Comparison of ENCODE assay signal across 1 cellular context in the genomic region with DNA sequence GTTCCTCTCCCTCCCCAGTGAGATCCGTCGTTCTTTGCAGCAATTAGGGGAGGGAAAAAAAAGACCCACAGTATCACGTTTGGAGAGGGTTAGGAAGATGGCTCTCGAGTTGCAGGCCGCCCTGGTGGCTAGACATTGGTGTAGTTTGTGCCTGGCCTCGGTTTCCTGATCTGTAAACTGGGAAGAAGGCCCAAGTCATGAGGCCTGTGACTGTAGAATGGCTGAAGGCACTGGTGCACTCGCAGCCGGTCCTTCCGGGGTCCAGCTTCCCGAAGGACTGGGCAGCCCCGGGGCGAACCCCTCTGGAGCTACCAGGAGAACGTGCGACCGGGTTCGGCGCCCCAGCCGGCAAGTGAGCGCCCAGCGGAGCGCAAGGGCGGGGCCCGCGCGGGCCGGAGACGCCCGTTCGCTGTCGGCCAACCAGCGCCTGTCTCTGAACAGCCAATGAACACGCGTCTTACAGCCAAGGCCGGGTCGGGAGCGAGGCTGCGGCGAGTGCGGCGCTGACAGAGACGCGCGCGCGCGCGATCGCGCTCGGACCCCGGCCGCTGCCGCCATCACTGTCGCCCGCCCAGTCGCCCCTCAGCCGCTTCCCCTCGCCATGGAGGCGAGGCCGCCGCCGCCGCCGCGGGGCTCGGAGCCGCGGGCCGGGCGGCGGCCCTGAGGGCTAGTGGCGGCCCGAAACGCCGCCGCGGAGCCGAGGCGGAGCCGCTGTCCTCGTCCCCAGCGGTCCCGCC.
TF ChIP-seq lines count a peak whose summit lies in the region.

A gene with protein sequence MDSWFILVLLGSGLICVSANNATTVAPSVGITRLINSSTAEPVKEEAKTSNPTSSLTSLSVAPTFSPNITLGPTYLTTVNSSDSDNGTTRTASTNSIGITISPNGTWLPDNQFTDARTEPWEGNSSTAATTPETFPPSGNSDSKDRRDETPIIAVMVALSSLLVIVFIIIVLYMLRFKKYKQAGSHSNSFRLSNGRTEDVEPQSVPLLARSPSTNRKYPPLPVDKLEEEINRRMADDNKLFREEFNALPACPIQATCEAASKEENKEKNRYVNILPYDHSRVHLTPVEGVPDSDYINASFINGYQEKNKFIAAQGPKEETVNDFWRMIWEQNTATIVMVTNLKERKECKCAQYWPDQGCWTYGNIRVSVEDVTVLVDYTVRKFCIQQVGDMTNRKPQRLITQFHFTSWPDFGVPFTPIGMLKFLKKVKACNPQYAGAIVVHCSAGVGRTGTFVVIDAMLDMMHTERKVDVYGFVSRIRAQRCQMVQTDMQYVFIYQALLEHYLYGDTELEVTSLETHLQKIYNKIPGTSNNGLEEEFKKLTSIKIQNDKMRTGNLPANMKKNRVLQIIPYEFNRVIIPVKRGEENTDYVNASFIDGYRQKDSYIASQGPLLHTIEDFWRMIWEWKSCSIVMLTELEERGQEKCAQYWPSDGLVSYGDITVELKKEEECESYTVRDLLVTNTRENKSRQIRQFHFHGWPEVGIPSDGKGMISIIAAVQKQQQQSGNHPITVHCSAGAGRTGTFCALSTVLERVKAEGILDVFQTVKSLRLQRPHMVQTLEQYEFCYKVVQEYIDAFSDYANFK (plus strand): TSS at position 472 of the 737 bp plus-strand sequence. CDS start 90,797 bp downstream, outside the sequence.

TF ChIP-seq in HEK293, 187 proteins besides CTCF, POLR2A, EP300 and RAD21 (continued from another document and continues in another):
- TF ChIP-seq, protein P1, sequence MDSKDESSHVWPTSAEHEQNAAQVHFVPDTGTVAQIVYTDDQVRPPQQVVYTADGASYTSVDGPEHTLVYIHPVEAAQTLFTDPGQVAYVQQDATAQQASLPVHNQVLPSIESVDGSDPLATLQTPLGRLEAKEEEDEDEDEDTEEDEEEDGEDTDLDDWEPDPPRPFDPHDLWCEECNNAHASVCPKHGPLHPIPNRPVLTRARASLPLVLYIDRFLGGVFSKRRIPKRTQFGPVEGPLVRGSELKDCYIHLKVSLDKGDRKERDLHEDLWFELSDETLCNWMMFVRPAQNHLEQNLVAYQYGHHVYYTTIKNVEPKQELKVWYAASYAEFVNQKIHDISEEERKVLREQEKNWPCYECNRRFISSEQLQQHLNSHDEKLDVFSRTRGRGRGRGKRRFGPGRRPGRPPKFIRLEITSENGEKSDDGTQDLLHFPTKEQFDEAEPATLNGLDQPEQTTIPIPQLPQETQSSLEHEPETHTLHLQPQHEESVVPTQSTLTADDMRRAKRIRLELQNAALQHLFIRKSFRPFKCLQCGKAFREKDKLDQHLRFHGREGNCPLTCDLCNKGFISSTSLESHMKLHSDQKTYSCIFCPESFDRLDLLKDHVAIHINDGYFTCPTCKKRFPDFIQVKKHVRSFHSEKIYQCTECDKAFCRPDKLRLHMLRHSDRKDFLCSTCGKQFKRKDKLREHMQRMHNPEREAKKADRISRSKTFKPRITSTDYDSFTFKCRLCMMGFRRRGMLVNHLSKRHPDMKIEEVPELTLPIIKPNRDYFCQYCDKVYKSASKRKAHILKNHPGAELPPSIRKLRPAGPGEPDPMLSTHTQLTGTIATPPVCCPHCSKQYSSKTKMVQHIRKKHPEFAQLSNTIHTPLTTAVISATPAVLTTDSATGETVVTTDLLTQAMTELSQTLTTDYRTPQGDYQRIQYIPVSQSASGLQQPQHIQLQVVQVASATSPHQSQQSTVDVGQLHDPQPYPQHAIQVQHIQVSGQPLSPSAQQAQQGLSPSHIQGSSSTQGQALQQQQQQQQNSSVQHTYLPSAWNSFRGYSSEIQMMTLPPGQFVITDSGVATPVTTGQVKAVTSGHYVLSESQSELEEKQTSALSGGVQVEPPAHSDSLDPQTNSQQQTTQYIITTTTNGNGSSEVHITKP (tag by site-specific recombination; IDR thresholded peaks at IDR 0.05) = no peak
- TF ChIP-seq ZSCAN16 (tag by site-specific recombination; IDR thresholded peaks at IDR 0.05) = no peak
- TF ChIP-seq, protein P2, sequence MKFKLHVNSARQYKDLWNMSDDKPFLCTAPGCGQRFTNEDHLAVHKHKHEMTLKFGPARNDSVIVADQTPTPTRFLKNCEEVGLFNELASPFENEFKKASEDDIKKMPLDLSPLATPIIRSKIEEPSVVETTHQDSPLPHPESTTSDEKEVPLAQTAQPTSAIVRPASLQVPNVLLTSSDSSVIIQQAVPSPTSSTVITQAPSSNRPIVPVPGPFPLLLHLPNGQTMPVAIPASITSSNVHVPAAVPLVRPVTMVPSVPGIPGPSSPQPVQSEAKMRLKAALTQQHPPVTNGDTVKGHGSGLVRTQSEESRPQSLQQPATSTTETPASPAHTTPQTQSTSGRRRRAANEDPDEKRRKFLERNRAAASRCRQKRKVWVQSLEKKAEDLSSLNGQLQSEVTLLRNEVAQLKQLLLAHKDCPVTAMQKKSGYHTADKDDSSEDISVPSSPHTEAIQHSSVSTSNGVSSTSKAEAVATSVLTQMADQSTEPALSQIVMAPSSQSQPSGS (tag by site-specific recombination; IDR thresholded peaks at IDR 0.05; ENCODE audit: low read depth) = no peak
- TF ChIP-seq KLF10 (tag by site-specific recombination; IDR thresholded peaks at IDR 0.05) = no peak; the same call in 1 of the 2 replicates
- no peak for TF ChIP-seq ZNF23 (tag by site-specific recombination; IDR thresholded peaks at IDR 0.05; ENCODE audit: borderline replicate concordance)
- TF ChIP-seq ZNF112 (tag by site-specific recombination; IDR thresholded peaks at IDR 0.05) = no peak
- TF ChIP-seq ZXDB (tag by site-specific recombination; IDR thresholded peaks at IDR 0.05) = peak; percentile 80
- TF ChIP-seq, protein P3, sequence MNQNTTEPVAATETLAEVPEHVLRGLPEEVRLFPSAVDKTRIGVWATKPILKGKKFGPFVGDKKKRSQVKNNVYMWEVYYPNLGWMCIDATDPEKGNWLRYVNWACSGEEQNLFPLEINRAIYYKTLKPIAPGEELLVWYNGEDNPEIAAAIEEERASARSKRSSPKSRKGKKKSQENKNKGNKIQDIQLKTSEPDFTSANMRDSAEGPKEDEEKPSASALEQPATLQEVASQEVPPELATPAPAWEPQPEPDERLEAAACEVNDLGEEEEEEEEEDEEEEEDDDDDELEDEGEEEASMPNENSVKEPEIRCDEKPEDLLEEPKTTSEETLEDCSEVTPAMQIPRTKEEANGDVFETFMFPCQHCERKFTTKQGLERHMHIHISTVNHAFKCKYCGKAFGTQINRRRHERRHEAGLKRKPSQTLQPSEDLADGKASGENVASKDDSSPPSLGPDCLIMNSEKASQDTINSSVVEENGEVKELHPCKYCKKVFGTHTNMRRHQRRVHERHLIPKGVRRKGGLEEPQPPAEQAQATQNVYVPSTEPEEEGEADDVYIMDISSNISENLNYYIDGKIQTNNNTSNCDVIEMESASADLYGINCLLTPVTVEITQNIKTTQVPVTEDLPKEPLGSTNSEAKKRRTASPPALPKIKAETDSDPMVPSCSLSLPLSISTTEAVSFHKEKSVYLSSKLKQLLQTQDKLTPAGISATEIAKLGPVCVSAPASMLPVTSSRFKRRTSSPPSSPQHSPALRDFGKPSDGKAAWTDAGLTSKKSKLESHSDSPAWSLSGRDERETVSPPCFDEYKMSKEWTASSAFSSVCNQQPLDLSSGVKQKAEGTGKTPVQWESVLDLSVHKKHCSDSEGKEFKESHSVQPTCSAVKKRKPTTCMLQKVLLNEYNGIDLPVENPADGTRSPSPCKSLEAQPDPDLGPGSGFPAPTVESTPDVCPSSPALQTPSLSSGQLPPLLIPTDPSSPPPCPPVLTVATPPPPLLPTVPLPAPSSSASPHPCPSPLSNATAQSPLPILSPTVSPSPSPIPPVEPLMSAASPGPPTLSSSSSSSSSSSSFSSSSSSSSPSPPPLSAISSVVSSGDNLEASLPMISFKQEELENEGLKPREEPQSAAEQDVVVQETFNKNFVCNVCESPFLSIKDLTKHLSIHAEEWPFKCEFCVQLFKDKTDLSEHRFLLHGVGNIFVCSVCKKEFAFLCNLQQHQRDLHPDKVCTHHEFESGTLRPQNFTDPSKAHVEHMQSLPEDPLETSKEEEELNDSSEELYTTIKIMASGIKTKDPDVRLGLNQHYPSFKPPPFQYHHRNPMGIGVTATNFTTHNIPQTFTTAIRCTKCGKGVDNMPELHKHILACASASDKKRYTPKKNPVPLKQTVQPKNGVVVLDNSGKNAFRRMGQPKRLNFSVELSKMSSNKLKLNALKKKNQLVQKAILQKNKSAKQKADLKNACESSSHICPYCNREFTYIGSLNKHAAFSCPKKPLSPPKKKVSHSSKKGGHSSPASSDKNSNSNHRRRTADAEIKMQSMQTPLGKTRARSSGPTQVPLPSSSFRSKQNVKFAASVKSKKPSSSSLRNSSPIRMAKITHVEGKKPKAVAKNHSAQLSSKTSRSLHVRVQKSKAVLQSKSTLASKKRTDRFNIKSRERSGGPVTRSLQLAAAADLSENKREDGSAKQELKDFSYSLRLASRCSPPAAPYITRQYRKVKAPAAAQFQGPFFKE (tag by site-specific recombination; IDR thresholded peaks at IDR 0.05; ENCODE audit: borderline replicate concordance) = no peak
- TF ChIP-seq, protein P4, sequence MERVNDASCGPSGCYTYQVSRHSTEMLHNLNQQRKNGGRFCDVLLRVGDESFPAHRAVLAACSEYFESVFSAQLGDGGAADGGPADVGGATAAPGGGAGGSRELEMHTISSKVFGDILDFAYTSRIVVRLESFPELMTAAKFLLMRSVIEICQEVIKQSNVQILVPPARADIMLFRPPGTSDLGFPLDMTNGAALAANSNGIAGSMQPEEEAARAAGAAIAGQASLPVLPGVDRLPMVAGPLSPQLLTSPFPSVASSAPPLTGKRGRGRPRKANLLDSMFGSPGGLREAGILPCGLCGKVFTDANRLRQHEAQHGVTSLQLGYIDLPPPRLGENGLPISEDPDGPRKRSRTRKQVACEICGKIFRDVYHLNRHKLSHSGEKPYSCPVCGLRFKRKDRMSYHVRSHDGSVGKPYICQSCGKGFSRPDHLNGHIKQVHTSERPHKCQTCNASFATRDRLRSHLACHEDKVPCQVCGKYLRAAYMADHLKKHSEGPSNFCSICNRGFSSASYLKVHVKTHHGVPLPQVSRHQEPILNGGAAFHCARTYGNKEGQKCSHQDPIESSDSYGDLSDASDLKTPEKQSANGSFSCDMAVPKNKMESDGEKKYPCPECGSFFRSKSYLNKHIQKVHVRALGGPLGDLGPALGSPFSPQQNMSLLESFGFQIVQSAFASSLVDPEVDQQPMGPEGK (tag by site-specific recombination; IDR thresholded peaks at IDR 0.05) = no peak; the same call in 1 of the 2 replicates
- no peak for TF ChIP-seq ZNF48 (tag by site-specific recombination; IDR thresholded peaks at IDR 0.05)
- no peak for TF ChIP-seq GLIS1 (tag by site-specific recombination; IDR thresholded peaks at IDR 0.05)
- no peak for TF ChIP-seq ZNF626 (tag by site-specific recombination; IDR thresholded peaks at IDR 0.05)
- no peak for TF ChIP-seq ZFP3 (tag by site-specific recombination; IDR thresholded peaks at IDR 0.05; ENCODE audit: low read depth)
- TF ChIP-seq FEZF1 (tag by site-specific recombination; IDR thresholded peaks at IDR 0.05) = no peak
- TF ChIP-seq, protein P5, sequence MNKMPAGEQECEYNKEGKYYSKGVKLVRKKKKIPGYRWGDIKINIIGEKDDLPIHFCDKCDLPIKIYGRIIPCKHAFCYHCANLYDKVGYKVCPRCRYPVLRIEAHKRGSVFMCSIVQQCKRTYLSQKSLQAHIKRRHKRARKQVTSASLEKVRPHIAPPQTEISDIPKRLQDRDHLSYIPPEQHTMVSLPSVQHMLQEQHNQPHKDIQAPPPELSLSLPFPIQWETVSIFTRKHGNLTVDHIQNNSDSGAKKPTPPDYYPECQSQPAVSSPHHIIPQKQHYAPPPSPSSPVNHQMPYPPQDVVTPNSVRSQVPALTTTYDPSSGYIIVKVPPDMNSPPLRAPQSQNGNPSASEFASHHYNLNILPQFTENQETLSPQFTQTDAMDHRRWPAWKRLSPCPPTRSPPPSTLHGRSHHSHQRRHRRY (tag by site-specific recombination; IDR thresholded peaks at IDR 0.05) = no peak
- TF ChIP-seq ZNF791 (tag by site-specific recombination; IDR thresholded peaks at IDR 0.05) = no peak
- TF ChIP-seq ZNF549 (tag by site-specific recombination; IDR thresholded peaks at IDR 0.05) = no peak
- TF ChIP-seq, protein P6, sequence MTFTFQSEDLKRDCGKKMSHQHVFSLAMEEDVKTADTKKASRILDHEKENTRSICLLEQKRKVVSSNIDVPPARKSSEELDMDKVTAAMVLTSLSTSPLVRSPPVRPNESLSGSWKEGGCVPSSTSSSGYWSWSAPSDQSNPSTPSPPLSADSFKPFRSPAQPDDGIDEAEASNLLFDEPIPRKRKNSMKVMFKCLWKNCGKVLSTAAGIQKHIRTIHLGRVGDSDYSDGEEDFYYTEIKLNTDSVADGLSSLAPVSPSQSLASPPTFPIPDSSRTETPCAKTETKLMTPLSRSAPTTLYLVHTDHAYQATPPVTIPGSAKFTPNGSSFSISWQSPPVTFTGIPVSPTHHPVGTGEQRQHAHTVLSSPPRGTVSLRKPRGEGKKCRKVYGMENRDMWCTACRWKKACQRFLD (tag by site-specific recombination; IDR thresholded peaks at IDR 0.05) = no peak
- no peak for TF ChIP-seq ZNF530 (tag by site-specific recombination; IDR thresholded peaks at IDR 0.05; ENCODE audit: low read depth)
- TF ChIP-seq ZNF248 (tag by site-specific recombination; IDR thresholded peaks at IDR 0.05) = no peak
- no peak for TF ChIP-seq ZNF510 (tag by site-specific recombination; IDR thresholded peaks at IDR 0.05; ENCODE audit: insufficient replicate concordance)
- TF ChIP-seq ZNF747 (tag by site-specific recombination; IDR thresholded peaks at IDR 0.05) = no peak
- no peak for TF ChIP-seq ZFHX2 (tag by site-specific recombination; conservative IDR thresholded peaks at IDR 0.05)
- TF ChIP-seq ZNF677 (tag by site-specific recombination; IDR thresholded peaks at IDR 0.05) = no peak
- TF ChIP-seq REPIN1 (tag by site-specific recombination; IDR thresholded peaks at IDR 0.05; ENCODE audit: low read depth) = no peak
- TF ChIP-seq ZNF600 (tag by site-specific recombination; IDR thresholded peaks at IDR 0.05) = no peak
- TF ChIP-seq, protein P7, sequence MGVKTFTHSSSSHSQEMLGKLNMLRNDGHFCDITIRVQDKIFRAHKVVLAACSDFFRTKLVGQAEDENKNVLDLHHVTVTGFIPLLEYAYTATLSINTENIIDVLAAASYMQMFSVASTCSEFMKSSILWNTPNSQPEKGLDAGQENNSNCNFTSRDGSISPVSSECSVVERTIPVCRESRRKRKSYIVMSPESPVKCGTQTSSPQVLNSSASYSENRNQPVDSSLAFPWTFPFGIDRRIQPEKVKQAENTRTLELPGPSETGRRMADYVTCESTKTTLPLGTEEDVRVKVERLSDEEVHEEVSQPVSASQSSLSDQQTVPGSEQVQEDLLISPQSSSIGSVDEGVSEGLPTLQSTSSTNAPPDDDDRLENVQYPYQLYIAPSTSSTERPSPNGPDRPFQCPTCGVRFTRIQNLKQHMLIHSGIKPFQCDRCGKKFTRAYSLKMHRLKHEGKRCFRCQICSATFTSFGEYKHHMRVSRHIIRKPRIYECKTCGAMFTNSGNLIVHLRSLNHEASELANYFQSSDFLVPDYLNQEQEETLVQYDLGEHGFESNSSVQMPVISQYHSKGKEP (tag by site-specific recombination; IDR thresholded peaks at IDR 0.05) = no peak
- TF ChIP-seq, protein P8, sequence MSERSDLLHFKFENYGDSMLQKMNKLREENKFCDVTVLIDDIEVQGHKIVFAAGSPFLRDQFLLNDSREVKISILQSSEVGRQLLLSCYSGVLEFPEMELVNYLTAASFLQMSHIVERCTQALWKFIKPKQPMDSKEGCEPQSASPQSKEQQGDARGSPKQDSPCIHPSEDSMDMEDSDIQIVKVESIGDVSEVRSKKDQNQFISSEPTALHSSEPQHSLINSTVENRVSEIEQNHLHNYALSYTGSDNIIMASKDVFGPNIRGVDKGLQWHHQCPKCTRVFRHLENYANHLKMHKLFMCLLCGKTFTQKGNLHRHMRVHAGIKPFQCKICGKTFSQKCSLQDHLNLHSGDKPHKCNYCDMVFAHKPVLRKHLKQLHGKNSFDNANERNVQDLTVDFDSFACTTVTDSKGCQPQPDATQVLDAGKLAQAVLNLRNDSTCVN (tag by site-specific recombination; optimal IDR thresholded peaks at IDR 0.05) = peak; percentile 95
- no peak for TF ChIP-seq ZBTB1 (tag by site-specific recombination; IDR thresholded peaks at IDR 0.05)
